Comparison of ENCODE assay signal across 8 cellular contexts in the genomic region with DNA sequence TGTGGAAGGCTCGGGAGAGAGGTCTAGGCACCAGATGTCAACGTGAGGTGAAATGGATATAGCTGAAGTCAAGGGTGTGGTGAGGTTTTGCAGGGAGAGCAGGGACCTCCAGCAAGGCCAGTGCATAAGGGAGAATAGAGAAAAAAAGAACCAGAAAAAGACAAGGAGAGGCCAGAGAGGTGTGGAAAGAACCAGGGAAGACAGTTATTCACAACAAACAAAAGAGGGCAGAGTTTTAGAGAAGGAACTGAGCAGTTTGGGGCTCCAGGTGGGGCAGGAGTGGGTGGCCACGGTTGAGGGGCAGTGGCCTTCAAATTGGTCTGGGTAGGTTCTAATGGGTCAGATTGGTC. TPM values are rescaled to one million over a fixed set of nuclear protein-coding genes. Genes with fewer than 3 reads are reported as not detected.
DNase-seq lines count a peak whose midpoint lies in the region; ATAC-seq and TF ChIP-seq lines count a peak whose summit lies in the region.

No MANE protein-coding gene starts in this region.

- POLR2A ChIA-PET in AG04449 (lab: Yijun Ruan, JAX) = interaction anchor here (1.2 to 3.0 kb wide), 6 partner anchors 10 to 80 kb away, joined by 4 to 22 read pairs (median 10); a partner anchor contains a TSS

- TF ChIP-seq POLR2A in breast epithelium (IDR thresholded peaks at IDR 0.05) = no peak

- H3K9me3 ChIP-seq in breast epithelium = no peaks in the 10 kb centered on the region
- H3K9me3 ChIP-seq in mucosa of stomach (ENCODE audit: control insufficient read depth, low read length) = no peaks in the 10 kb centered on the region

- H3K27me3 ChIP-seq in KMS-11 (ENCODE audit: insufficient read depth, low read depth) = no peaks in the 10 kb centered on the region
- H3K27me3 ChIP-seq in breast epithelium = no peaks in the 10 kb centered on the region
- H3K27me3 ChIP-seq in mucosa of stomach (ENCODE audit: control insufficient read depth, insufficient read depth, low read length) = no peaks in the 10 kb centered on the region

- no peak for TF ChIP-seq CTCF in AG04449 (IDR thresholded peaks at IDR 0.05; ENCODE audit: insufficient read depth, low read length, missing control alignments)
- TF ChIP-seq CTCF in KMS-11 (conservative IDR thresholded peaks at IDR 0.05; ENCODE audit: low read depth, low read length) = no peak
- TF ChIP-seq CTCF in breast epithelium (IDR thresholded peaks at IDR 0.05) = no peak

- H3K27ac ChIP-seq in KMS-11 (peak overlapping the region; percentile 93), breast epithelium (peak overlapping the region; percentile 98)

- intact Hi-C loops in breast epithelium (cut with DNase I; ENCODE audit: low total_unique reads) = loop anchor here (2.0 kb wide), 1 partner anchor 139 kb away; no protein-coding TSS in a partner anchor
- intact Hi-C loops in head of caudate nucleus (cut with DNase I) = loop anchor here (2.0 kb wide), 3 partner anchors 17 to 141 kb away; a partner anchor contains a TSS

- CTCF ChIA-PET in AG04449 (lab: Yijun Ruan, JAX) = interaction anchor here (1.2 to 6.7 kb wide), 16 partner anchors 8 to 250 kb away, joined by 4 to 210 read pairs (median 20); a partner anchor contains a TSS

- no peaks in the 10 kb centered on the region for H4K20me1 ChIP-seq in KMS-11 (ENCODE audit: insufficient read depth)

- ATAC-seq in HG02642 (IDR thresholded peaks at IDR 0.05; ENCODE audit: poor library complexity, unreplicated experiment) (no peak), GM19452 (IDR thresholded peaks at IDR 0.05; ENCODE audit: unreplicated experiment) (no peak)

- H3K4me1 ChIP-seq in KMS-11 (ENCODE audit: low read depth, poor library complexity, severe bottlenecking) (peaks cover 18% of the 10 kb centered on the region), breast epithelium (no peaks in the 10 kb centered on the region), mucosa of stomach (ENCODE audit: control insufficient read depth, insufficient read depth, low read length) (peaks cover 50% of the 10 kb centered on the region)

- peak overlapping the region; percentile 100 for H2AFZ ChIP-seq in KMS-11 (ENCODE audit: low read depth)

- H3K4me2 ChIP-seq in KMS-11 = peak overlapping the region; percentile 99

- H3K36me3 ChIP-seq in KMS-11 (ENCODE audit: insufficient read depth) = no peaks in the 10 kb centered on the region
- no peaks in the 10 kb centered on the region for H3K36me3 ChIP-seq in breast epithelium
- no peaks in the 10 kb centered on the region for H3K36me3 ChIP-seq in mucosa of stomach (ENCODE audit: control insufficient read depth, insufficient read depth, low read length)

- H3K4me3 ChIP-seq in AG04449 (ENCODE audit: low read depth, low read length) (peak overlapping the region; percentile 71), KMS-11 (IDR thresholded peaks at IDR 0.05; ENCODE audit: insufficient read depth, low read depth, low read length) (no peak overlapping the region), breast epithelium (peak overlapping the region; percentile 82 to 96 (median 95)), mucosa of stomach (ENCODE audit: low read length) (peak overlapping the region; percentile 71)

- H3K9ac ChIP-seq in KMS-11 (peak overlapping the region; percentile 86; the same call in 1 of the 2 replicates), mucosa of stomach (ENCODE audit: low read length) (peak overlapping the region; percentile 87)

- H3K79me2 ChIP-seq in KMS-11 (ENCODE audit: insufficient read depth, low read depth) = no peaks in the 10 kb centered on the region

- DNase-seq in AG04449 (ENCODE audit: low read depth, low spot score) (no peak), breast epithelium (ENCODE audit: low spot score in 2 of 2) (no peak), OCI-M1 (lab: John Stamatoyannopoulos, UW) (no peak), head of caudate nucleus (no peak)

RNA-seq across cellular contexts. Expression of a gene that starts 11.6 kb away (rescaled TPM):
- 10 to 100 TPM; 23.6 to 64.6 (median 24.9) TPM for total RNA-seq in breast epithelium

RNA-seq across cellular contexts. Expression of a gene that starts 16.7 kb away (rescaled TPM):
- total RNA-seq in breast epithelium = 100 to 1,000 TPM; 100 to 146 (median 137) TPM
